In the genomic region with DNA sequence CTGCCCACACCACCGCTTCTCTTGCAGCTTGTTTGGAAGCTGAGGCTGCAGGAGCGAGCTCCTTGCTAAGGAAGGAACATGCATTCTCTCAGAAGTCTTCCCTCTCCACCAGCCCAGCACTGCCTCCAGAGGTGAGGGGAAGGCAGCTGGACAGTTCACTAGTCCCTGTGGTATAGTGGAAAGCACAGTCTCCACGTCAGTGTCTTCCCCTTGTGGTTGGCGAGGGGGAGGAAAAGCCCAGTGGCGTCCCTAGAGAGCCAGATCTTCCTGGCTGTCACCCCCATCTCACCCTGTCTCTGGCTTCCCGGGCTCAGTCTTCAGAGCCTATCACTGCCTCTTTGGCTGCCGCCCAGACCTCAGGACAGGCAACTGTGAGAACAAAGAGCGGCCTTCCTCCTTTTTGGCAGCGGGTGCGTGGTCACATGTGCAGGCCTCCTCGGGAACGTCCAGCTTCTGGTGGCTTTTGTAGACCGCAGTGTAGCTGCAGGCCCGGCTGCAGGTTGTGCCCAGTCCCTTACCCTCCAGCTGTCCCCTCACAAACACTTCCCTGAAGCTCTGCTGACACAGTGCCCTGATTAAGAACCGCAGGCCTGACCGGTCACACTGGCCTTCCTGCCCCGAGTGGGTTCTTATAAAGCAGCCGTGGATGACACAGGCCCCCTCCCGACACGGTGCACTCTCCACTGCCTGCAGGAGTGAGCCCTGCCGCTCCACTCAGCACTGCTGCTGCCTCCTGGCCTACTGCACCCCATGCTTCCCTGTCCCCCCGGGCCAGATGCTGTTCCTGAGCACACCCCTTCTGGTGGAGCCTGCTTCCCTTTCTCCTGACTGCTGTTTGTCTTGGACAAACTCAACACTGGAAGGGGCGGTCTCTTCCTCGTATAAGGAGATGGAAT, we compare ENCODE assay signal across 8 cellular contexts.
DNase-seq lines count a peak whose midpoint lies in the region; ATAC-seq, FAIRE-seq and TF ChIP-seq lines count a peak whose summit lies in the region.

No MANE protein-coding gene starts in this region.

- no peak overlapping the region for H3K4me3 Mint-ChIP-seq in stimulated activated naive CD8-positive, alpha-beta T cell treated with anti-CD3 and anti-CD28 coated beads, Interleukin-15, amount 100 ng/mL, for 72 hours
- H3K4me3 Mint-ChIP-seq in osteocyte (ENCODE audit: unreplicated experiment) = no peak overlapping the region

- H3K4me1 Mint-ChIP-seq in stimulated activated naive CD8-positive, alpha-beta T cell treated with anti-CD3 and anti-CD28 coated beads, Interleukin-15, amount 100 ng/mL, for 72 hours = peaks cover 63% of the 10 kb centered on the region
- H3K4me1 Mint-ChIP-seq in osteocyte (ENCODE audit: unreplicated experiment) = peaks cover 31% of the 10 kb centered on the region

- peak; percentile 26 for FAIRE-seq in GM18507 (lab: Jason Lieb, UNC)

- H3K4me3 ChIP-seq in brain microvascular endothelial cell (ENCODE audit: low read depth, low read length) = no peak overlapping the region

- in situ Hi-C loops in brain microvascular endothelial cell (cut with HindIII; ENCODE audit: low pct_ligation_motif_present, low sequenced_read_pairs) = no loop called here

- ATAC-seq in left lobe of liver = peak; percentile 70
- ATAC-seq in stimulated activated naive CD8-positive, alpha-beta T cell treated with anti-CD3 and anti-CD28 coated beads, Interleukin-15, amount 100 ng/mL, for 72 hours = peak; percentile 24
- ATAC-seq in HG02798 (IDR thresholded peaks at IDR 0.05; ENCODE audit: poor library complexity, unreplicated experiment) = no peak

- H3K27ac Mint-ChIP-seq in stimulated activated naive CD8-positive, alpha-beta T cell treated with anti-CD3 and anti-CD28 coated beads, Interleukin-15, amount 100 ng/mL, for 72 hours = peak overlapping the region in 1 of 2 donors; percentile 68
- H3K27ac Mint-ChIP-seq in osteocyte (ENCODE audit: unreplicated experiment) = no peak overlapping the region

- H3K36me3 Mint-ChIP-seq in osteocyte (ENCODE audit: unreplicated experiment) = no peaks in the 10 kb centered on the region

- H3K9me3 Mint-ChIP-seq in stimulated activated naive CD8-positive, alpha-beta T cell treated with anti-CD3 and anti-CD28 coated beads, Interleukin-15, amount 100 ng/mL, for 72 hours = no peaks in the 10 kb centered on the region
- no peaks in the 10 kb centered on the region for H3K9me3 Mint-ChIP-seq in osteocyte (ENCODE audit: unreplicated experiment)

- peak overlapping the region; percentile 68 for H3K27ac ChIP-seq in brain microvascular endothelial cell

- TF ChIP-seq CTCF in LNCAP (IDR thresholded peaks at IDR 0.05) (peak; percentile 21; the same call in 1 of the 2 replicates), brain microvascular endothelial cell (IDR thresholded peaks at IDR 0.05; ENCODE audit: low read depth, low read length, missing control alignments) (peak; percentile 83), osteocyte (IDR thresholded peaks at IDR 0.05) (no peak)

- no peaks in the 10 kb centered on the region for H3K36me3 ChIP-seq in brain microvascular endothelial cell (replicated peaks)

- H3K27me3 ChIP-seq in brain microvascular endothelial cell (replicated peaks) = no peaks in the 10 kb centered on the region

- no peaks in the 10 kb centered on the region for H3K27me3 Mint-ChIP-seq in stimulated activated naive CD8-positive, alpha-beta T cell treated with anti-CD3 and anti-CD28 coated beads, Interleukin-15, amount 100 ng/mL, for 72 hours
- no peaks in the 10 kb centered on the region for H3K27me3 Mint-ChIP-seq in osteocyte (ENCODE audit: unreplicated experiment)

- no peak for DNase-seq in GM18507 (ENCODE audit: extremely low spot score, insufficient read length, low read depth)
- DNase-seq in brain microvascular endothelial cell = peak; percentile 93
- DNase-seq in left lobe of liver (ENCODE audit: low spot score) = peak; percentile 70
- DNase-seq in stimulated activated naive CD8-positive, alpha-beta T cell treated with anti-CD3 and anti-CD28 coated beads, Interleukin-15, amount 100 ng/mL, for 72 hours = no peak
- no peak for DNase-seq in osteocyte (ENCODE audit: extremely low spot score, unreplicated experiment)
- DNase-seq in stimulated activated CD4-positive, alpha-beta T cell treated with anti-CD3 and anti-CD28 coated beads, Interleukin-2, amount 100 ng/mL, for 24 hours = no peak

Comparison
In these comparisons a context has a peak if more than half of its experiments do, and no peak if none do; other contexts are left out.
1. DNase-seq: peak in brain microvascular endothelial cell (single experiment) and left lobe of liver (single experiment); none in GM18507 (single experiment), stimulated activated naive CD8-positive, alpha-beta T cell treated with anti-CD3 and anti-CD28 coated beads, Interleukin-15, amount 100 ng/mL, for 72 hours (0 of 2), osteocyte (single experiment) and stimulated activated CD4-positive, alpha-beta T cell treated with anti-CD3 and anti-CD28 coated beads, Interleukin-2, amount 100 ng/mL, for 24 hours (0 of 2).